In the genomic region with DNA sequence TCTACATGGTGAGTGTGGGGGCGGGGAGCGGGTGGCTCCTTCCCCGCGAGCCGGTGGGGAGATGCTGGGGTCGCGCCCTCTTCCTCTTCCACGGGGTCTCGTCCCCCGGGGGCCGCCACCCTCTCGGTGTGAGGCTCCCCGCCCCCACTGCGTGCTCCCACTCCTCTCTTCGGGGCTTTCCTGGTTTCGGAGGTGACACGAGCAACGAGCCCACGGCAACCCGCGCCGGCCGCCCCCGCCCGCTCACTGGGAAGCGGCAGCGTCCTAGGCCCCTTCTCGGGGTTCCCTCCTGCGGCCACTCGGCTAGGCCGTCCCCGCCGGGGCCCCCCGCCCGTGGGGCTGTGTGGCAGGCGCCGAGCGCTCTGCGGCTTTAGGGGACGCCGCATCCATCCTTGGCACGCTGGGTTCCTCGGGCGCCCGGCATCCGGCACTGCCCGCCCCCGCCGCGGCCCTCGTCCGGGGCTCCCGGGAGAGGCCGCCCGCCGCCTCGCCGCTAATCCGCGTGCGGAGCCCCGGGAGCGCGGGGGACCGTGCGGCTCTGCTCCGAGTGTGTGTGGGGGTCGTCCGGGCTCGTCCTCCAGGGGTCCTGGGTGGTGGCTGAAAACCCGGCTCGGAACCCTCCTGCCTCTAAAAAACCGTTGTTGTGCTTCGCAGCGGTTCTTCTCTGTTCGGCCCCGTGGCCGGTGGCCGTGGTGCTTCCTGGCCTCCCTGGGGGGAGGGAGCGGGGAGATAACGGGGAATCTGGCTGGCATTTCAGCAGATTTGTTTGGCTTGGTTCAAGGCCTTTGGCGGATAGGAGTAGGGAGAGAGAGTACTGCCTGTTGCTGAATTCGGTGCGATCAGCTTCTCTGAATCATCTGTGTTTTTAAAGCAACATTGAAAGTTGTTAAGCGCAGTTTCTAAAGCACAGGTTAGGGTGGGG, we compare ENCODE assay signal across 8 cellular contexts. TPM values are rescaled to one million over a fixed set of nuclear protein-coding genes. Genes with fewer than 3 reads are reported as not detected.
DNase-seq lines count a peak whose midpoint lies in the region; ATAC-seq, FAIRE-seq and TF ChIP-seq lines count a peak whose summit lies in the region.

No MANE protein-coding gene starts in this region.

- H3K9me2 ChIP-seq in HCT116 (ENCODE audit: insufficient read depth) (no peaks in the 10 kb centered on the region), MM.1S (replicated peaks; ENCODE audit: insufficient read depth, low read length) (no peaks in the 10 kb centered on the region)

- H3K9me3 Mint-ChIP-seq in activated CD4-positive, alpha-beta T cell treated with anti-CD3 and anti-CD28 coated beads, Interleukin-2, amount 10 ng/mL, durations not matched to agents 7 days and 5 days: no peaks in the 10 kb centered on the region
- H3K9me3 Mint-ChIP-seq in dendritic cell treated with granulocyte-macrophage colony-stimulating factor and Interleukin-4, amounts not matched to agents 40 ng/mL and 50 ng/mL, for 4 days: no peaks in the 10 kb centered on the region

- H3K79me2 ChIP-seq in HCT116 (ENCODE audit: insufficient read depth, low read length) (peaks cover 53% of the 10 kb centered on the region), MM.1S (ENCODE audit: low read length) (peaks cover 51% of the 10 kb centered on the region)

- H3K4me3 ChIP-seq in HCT116 (replicated peaks in 1 of 2; ENCODE audit: low read depth in 1 of 2, low read length in 2 of 2) (peak overlapping the region; percentile 61 to 75), MM.1S (ENCODE audit: low read length) (peak overlapping the region; percentile 79)

- peak; percentile 88 for FAIRE-seq in GM12891 (lab: Jason Lieb, UNC)

- H3K4me1 Mint-ChIP-seq in activated CD4-positive, alpha-beta T cell treated with anti-CD3 and anti-CD28 coated beads, Interleukin-2, amount 10 ng/mL, durations not matched to agents 7 days and 5 days: peaks cover 57% of the 10 kb centered on the region
- peaks cover 50% of the 10 kb centered on the region for H3K4me1 Mint-ChIP-seq in dendritic cell treated with granulocyte-macrophage colony-stimulating factor and Interleukin-4, amounts not matched to agents 40 ng/mL and 50 ng/mL, for 4 days (ENCODE audit: low read depth)

- DNase-seq in GM12891 (ENCODE audit: insufficient read length, low spot score) (peak; percentile 43), HCT116 (ENCODE audit: low read depth, low spot score) (no peak), MM.1S (peak; percentile 20), DMS114 treated with DMSO at 0.1 percent for 48 hours (lab: John Stamatoyannopoulos, UW; ENCODE audit: unreplicated experiment) (no peak)
- DNase-seq in activated CD4-positive, alpha-beta T cell treated with anti-CD3 and anti-CD28 coated beads, Interleukin-2, amount 10 ng/mL, durations not matched to agents 7 days and 5 days: peak; percentile 47
- DNase-seq in stimulated activated CD4-positive, alpha-beta T cell treated with anti-CD3 and anti-CD28 coated beads, Interleukin-2, amount 100 ng/mL, for 24 hours: peak; percentile 65 to 69

- H3K9me3 ChIP-seq in HCT116 (ENCODE audit: control insufficient read depth in 1 of 2, insufficient read depth in 1 of 2, low read depth in 1 of 2, low read length in 2 of 2) (no peaks in the 10 kb centered on the region), MM.1S (replicated peaks; ENCODE audit: insufficient read depth, low read length) (no peaks in the 10 kb centered on the region)

- H3K9ac ChIP-seq in HCT116 (ENCODE audit: low read length): peak overlapping the region; percentile 80
- peak overlapping the region; percentile 63; the same call in 1 of the 2 replicates for H3K9ac ChIP-seq in MM.1S (ENCODE audit: low read length)

- BruUV-seq in HCT116 (replicated peaks; lab: Mats Ljungman, UMichigan): no TSS peak

- H3K27me3 Mint-ChIP-seq in activated CD4-positive, alpha-beta T cell treated with anti-CD3 and anti-CD28 coated beads, Interleukin-2, amount 10 ng/mL, durations not matched to agents 7 days and 5 days: no peaks in the 10 kb centered on the region
- peaks cover 12% of the 10 kb centered on the region for H3K27me3 Mint-ChIP-seq in dendritic cell treated with granulocyte-macrophage colony-stimulating factor and Interleukin-4, amounts not matched to agents 40 ng/mL and 50 ng/mL, for 4 days

- peak overlapping the region; percentile 88 for H3K4me3 Mint-ChIP-seq in activated CD4-positive, alpha-beta T cell treated with anti-CD3 and anti-CD28 coated beads, Interleukin-2, amount 10 ng/mL, durations not matched to agents 7 days and 5 days
- H3K4me3 Mint-ChIP-seq in dendritic cell treated with granulocyte-macrophage colony-stimulating factor and Interleukin-4, amounts not matched to agents 40 ng/mL and 50 ng/mL, for 4 days: peak overlapping the region; percentile 95

- H3K4me1 ChIP-seq in HCT116 (ENCODE audit: control insufficient read depth in 1 of 2, insufficient read depth in 2 of 2, low read length in 2 of 2): peaks cover 9 to 30% of the 10 kb centered on the region in 2 experiments
- no peaks in the 10 kb centered on the region for H3K4me1 ChIP-seq in MM.1S (ENCODE audit: low read length)

- TF ChIP-seq CTCF in HCT116 (IDR thresholded peaks at IDR 0.05 in 2 of 3, conservative IDR thresholded peaks at IDR 0.05 in 1 of 3; ENCODE audit: borderline replicate concordance in 1 of 3, insufficient read depth in 1 of 3, low read depth in 2 of 3, low read length in 2 of 3): no peak
- no peak for TF ChIP-seq CTCF in MM.1S (IDR thresholded peaks at IDR 0.05; ENCODE audit: low read length)

- peak overlapping the region; percentile 74 for H3K27ac ChIP-seq in HCT116 (ENCODE audit: low read depth, low read length)
- peak overlapping the region; percentile 44; the same call in 1 of the 2 replicates for H3K27ac ChIP-seq in MM.1S (ENCODE audit: low read length)
- H3K27ac ChIP-seq in layer of hippocampus (ENCODE audit: low read depth, low read length): peak overlapping the region; percentile 82

- CTCF ChIA-PET in HCT116 (lab: Charles Lee): interaction anchor here (1.5 to 1.7 kb wide), 2 partner anchors 17 to 99 kb away, joined by 5 to 11 read pairs; partner anchors contain the start of gene MAP3K9
- CTCF ChIA-PET in activated CD4-positive, alpha-beta T cell treated with anti-CD3 and anti-CD28 coated beads, Interleukin-2, amount 10 ng/mL, durations not matched to agents 7 days and 5 days (lab: Charles Lee): interaction anchor here (0.6 to 4.4 kb wide), 26 partner anchors 9 to 166 kb away, joined by 3 to 61 read pairs (median 6); partner anchors contain the start of gene MAP3K9

- H4K20me1 ChIP-seq in HCT116 (ENCODE audit: insufficient read depth): 0 out of 2 replicates have a peak, but pooled peaks cover 7% of the 10 kb centered on the region
- no peaks in the 10 kb centered on the region for H4K20me1 ChIP-seq in MM.1S (ENCODE audit: insufficient read depth, low read length)

- POLR2A ChIA-PET in HCT116 (lab: Charles Lee): no interaction called here
- POLR2A ChIA-PET in activated CD4-positive, alpha-beta T cell treated with anti-CD3 and anti-CD28 coated beads, Interleukin-2, amount 10 ng/mL, durations not matched to agents 7 days and 5 days (lab: Charles Lee): interaction anchor here (1.3 kb wide), 1 partner anchor 22 kb away, joined by 3 read pairs; no protein-coding TSS in a partner anchor

- H2AFZ ChIP-seq in HCT116 (ENCODE audit: low read depth, low read length, poor library complexity, severe bottlenecking) (no peak overlapping the region), MM.1S (ENCODE audit: low read length) (no peak overlapping the region)

- H3K4me2 ChIP-seq in HCT116 (ENCODE audit: low read length): peak overlapping the region; percentile 71
- H3K4me2 ChIP-seq in MM.1S (ENCODE audit: low read depth, low read length): peak overlapping the region; percentile 61

- intact Hi-C loops in HCT116 (cut with micrococcal nuclease): loop anchor here (5.0 kb wide), 2 partner anchors 49 to 86 kb away; no protein-coding TSS in a partner anchor
- intact Hi-C loops in dendritic cell treated with granulocyte-macrophage colony-stimulating factor and Interleukin-4, amounts not matched to agents 40 ng/mL and 50 ng/mL, for 4 days (cut with micrococcal nuclease): loop anchor here (5.0 kb wide), 1 partner anchor 64 kb away; no protein-coding TSS in a partner anchor

- RAD21 ChIA-PET in HCT116 (lab: Charles Lee; ENCODE audit: low non-redundant PET in 1 of 2, low total read pairs in 2 of 2, uncharacterized antibody in 2 of 2, unreplicated experiment in 2 of 2): no interaction called here

- H3F3A ChIP-seq in MM.1S (ENCODE audit: insufficient read depth, low read length): no peaks in the 10 kb centered on the region

- peak; percentile 12 for ATAC-seq in HCT116

- H3K27me3 ChIP-seq in HCT116 (ENCODE audit: insufficient read depth, low read length): no peaks in the 10 kb centered on the region
- H3K27me3 ChIP-seq in MM.1S (replicated peaks; ENCODE audit: insufficient read depth, low read length): no peaks in the 10 kb centered on the region
- no peaks in the 10 kb centered on the region for H3K27me3 ChIP-seq in layer of hippocampus (ENCODE audit: control insufficient read depth, insufficient read depth, low read length)

- H3K36me3 ChIP-seq in HCT116 (ENCODE audit: control insufficient read depth in 1 of 2, insufficient read depth in 2 of 2, low read length in 2 of 2): no peaks in the 10 kb centered on the region
- no peaks in the 10 kb centered on the region for H3K36me3 ChIP-seq in MM.1S (replicated peaks; ENCODE audit: insufficient read depth, low read length)

- peaks cover 21% of the 10 kb centered on the region for H3K36me3 Mint-ChIP-seq in activated CD4-positive, alpha-beta T cell treated with anti-CD3 and anti-CD28 coated beads, Interleukin-2, amount 10 ng/mL, durations not matched to agents 7 days and 5 days (ENCODE audit: low read depth)
- peaks cover 8% of the 10 kb centered on the region for H3K36me3 Mint-ChIP-seq in dendritic cell treated with granulocyte-macrophage colony-stimulating factor and Interleukin-4, amounts not matched to agents 40 ng/mL and 50 ng/mL, for 4 days (ENCODE audit: low read depth)

- peak overlapping the region; percentile 96 for H3K27ac Mint-ChIP-seq in activated CD4-positive, alpha-beta T cell treated with anti-CD3 and anti-CD28 coated beads, Interleukin-2, amount 10 ng/mL, durations not matched to agents 7 days and 5 days
- peak overlapping the region; percentile 91 for H3K27ac Mint-ChIP-seq in dendritic cell treated with granulocyte-macrophage colony-stimulating factor and Interleukin-4, amounts not matched to agents 40 ng/mL and 50 ng/mL, for 4 days

- TF ChIP-seq RAD21 in HCT116 (IDR thresholded peaks at IDR 0.05; ENCODE audit: low read depth): no peak

- TF ChIP-seq POLR2A in GM12891 (IDR thresholded peaks at IDR 0.05; ENCODE audit: low read depth, low read length): no peak
- no peak for TF ChIP-seq POLR2A in HCT116 (IDR thresholded peaks at IDR 0.05; ENCODE audit: borderline replicate concordance, extremely low read depth, insufficient read depth, insufficient read length)

TF ChIP-seq in GM12891, 5 proteins besides CTCF, POLR2A, EP300 and RAD21 (continues in another document):
- TF ChIP-seq TAF1 (IDR thresholded peaks at IDR 0.05; ENCODE audit: low read depth, low read length): no peak

TF ChIP-seq in HCT116, 20 proteins besides CTCF, POLR2A, EP300 and RAD21 (continues in another document):
- no peak for TF ChIP-seq SRF (IDR thresholded peaks at IDR 0.05; ENCODE audit: low read depth)

RNA-seq across cellular contexts. Expression of gene PCNX1, which starts 1.0 kb away (rescaled TPM):
- 7.6 TPM for polyA plus RNA-seq in GM12891 (2012; ENCODE audit: low read depth, missing spikeins)
- total RNA-seq in HCT116 (2021; ENCODE audit: unreplicated experiment): 52.2 TPM
- 12.0 and 12.8 TPM in 2 replicates for polyA plus RNA-seq in HCT116 (2012)
- 10 to 100 TPM; 56.6 to 72.1 TPM for total RNA-seq in activated CD4-positive, alpha-beta T cell treated with anti-CD3 and anti-CD28 coated beads, Interleukin-2, amount 10 ng/mL, durations not matched to agents 7 days and 5 days

Comparison
In these comparisons a context has a peak if more than half of its experiments do, and no peak if none do; other contexts are left out.
1. DNase-seq: peak in GM12891 (single experiment), MM.1S (single experiment), activated CD4-positive, alpha-beta T cell treated with anti-CD3 and anti-CD28 coated beads, Interleukin-2, amount 10 ng/mL, durations not matched to agents 7 days and 5 days (single experiment) and stimulated activated CD4-positive, alpha-beta T cell treated with anti-CD3 and anti-CD28 coated beads, Interleukin-2, amount 100 ng/mL, for 24 hours (2 of 2); none in HCT116 (single experiment) and DMS114 treated with DMSO at 0.1 percent for 48 hours (single experiment).
2. Peak in every context shown above with its lines, with median percentiles within 50 percentile points of each other: H3K27ac ChIP-seq.